Comparison of ENCODE assay signal across 10 cellular contexts in the genomic region with DNA sequence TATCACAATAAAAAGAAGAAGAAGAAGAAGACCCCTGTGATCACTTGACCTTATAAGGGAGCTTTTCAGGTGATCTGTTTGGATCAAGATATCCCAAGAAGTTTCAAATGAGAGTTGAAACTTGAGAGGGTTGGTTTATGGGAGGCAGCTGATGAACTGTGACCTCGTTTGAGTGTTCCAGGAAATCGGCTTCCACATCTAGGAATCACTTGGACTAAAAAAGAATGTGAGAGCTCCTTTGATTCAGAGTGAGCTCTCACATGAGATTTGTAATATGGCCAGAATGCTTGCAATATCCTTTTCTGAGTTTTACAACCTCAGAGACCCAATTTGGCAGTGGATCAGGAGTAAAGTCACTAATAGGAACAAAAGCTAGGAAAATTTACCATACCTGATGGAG.
"Had no signal": no experiment of that assay in that cellular context is flagged by ENCODE, and none has a peak within 500 bp of the region (broad histone marks: within the 10 kb centered on the region; RNA-seq: fewer than 3 reads in every experiment).

No MANE protein-coding gene starts in this region.

- H3K9me3 ChIP-seq: ascending aorta, right lobe of liver, testis had no signal

- H3K27me3 ChIP-seq: ascending aorta, dorsolateral prefrontal cortex, right lobe of liver, testis had no signal

- H3K36me3 ChIP-seq: right lobe of liver had no signal

- H3K4me3 ChIP-seq: ascending aorta, dorsolateral prefrontal cortex, right lobe of liver, testis had no signal

- H3K27me3 Mint-ChIP-seq: naive thymus-derived CD4-positive, alpha-beta T cell; progenitor cell of endocrine pancreas; stimulated activated naive CD8-positive, alpha-beta T cell treated with anti-CD3 and anti-CD28 coated beads, Interleukin-15, amount 100 ng/mL, for 72 hours had no signal

- H3K4me1 ChIP-seq: ascending aorta, right lobe of liver, testis had no signal

- ATAC-seq: naive thymus-derived CD4-positive, alpha-beta T cell; right lobe of liver; WTC11 had no signal

- H3K27ac Mint-ChIP-seq: immature natural killer cell; progenitor cell of endocrine pancreas; stimulated activated naive CD8-positive, alpha-beta T cell treated with anti-CD3 and anti-CD28 coated beads, Interleukin-15, amount 100 ng/mL, for 72 hours; WTC11 had no signal

- H3K27ac ChIP-seq: ascending aorta, dorsolateral prefrontal cortex, right lobe of liver, testis had no signal

- H3K9me3 Mint-ChIP-seq: immature natural killer cell; naive thymus-derived CD4-positive, alpha-beta T cell; stimulated activated naive CD8-positive, alpha-beta T cell treated with anti-CD3 and anti-CD28 coated beads, Interleukin-15, amount 100 ng/mL, for 72 hours; WTC11 had no signal

- H3K36me3 Mint-ChIP-seq: immature natural killer cell, WTC11 had no signal

- H3K4me3 Mint-ChIP-seq: immature natural killer cell; naive thymus-derived CD4-positive, alpha-beta T cell; stimulated activated naive CD8-positive, alpha-beta T cell treated with anti-CD3 and anti-CD28 coated beads, Interleukin-15, amount 100 ng/mL, for 72 hours; WTC11 had no signal

- DNase-seq: dorsolateral prefrontal cortex; immature natural killer cell; naive thymus-derived CD4-positive, alpha-beta T cell; nucleus accumbens; right lobe of liver; stimulated activated naive CD8-positive, alpha-beta T cell treated with anti-CD3 and anti-CD28 coated beads, Interleukin-15, amount 100 ng/mL, for 72 hours; testis had no signal
